In the genomic region with DNA sequence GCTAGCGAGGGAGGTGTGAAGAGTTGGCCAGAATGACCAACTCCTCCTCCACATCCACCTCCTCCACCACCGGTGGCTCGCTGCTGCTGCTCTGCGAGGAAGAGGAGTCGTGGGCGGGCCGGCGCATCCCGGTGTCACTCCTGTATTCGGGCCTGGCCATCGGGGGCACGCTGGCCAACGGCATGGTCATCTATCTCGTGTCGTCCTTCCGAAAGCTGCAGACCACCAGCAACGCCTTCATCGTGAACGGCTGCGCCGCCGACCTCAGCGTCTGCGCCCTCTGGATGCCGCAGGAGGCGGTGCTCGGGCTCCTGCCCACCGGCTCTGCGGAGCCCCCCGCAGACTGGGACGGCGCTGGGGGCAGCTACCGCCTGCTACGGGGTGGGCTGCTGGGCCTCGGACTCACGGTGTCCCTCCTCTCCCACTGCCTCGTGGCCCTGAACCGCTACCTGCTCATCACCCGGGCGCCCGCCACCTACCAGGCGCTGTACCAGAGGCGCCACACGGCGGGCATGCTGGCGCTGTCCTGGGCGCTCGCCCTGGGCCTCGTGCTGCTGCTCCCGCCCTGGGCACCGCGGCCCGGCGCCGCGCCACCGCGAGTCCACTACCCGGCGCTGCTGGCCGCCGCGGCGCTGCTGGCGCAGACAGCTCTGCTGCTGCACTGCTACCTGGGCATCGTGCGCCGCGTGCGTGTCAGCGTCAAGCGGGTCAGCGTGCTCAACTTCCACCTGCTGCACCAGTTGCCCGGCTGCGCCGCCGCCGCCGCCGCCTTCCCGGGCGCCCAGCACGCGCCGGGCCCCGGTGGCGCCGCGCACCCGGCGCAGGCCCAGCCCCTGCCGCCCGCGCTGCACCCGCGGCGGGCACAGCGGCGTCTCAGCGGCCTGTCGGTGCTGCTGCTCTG, we compare ENCODE assay signal across 8 cellular contexts. TPM values are rescaled to one million over a fixed set of nuclear protein-coding genes. Genes with fewer than 3 reads are reported as not detected.
DNase-seq lines count a peak whose midpoint lies in the region; ATAC-seq and TF ChIP-seq lines count a peak whose summit lies in the region.

No MANE protein-coding gene starts in this region.

- H3K4me2 ChIP-seq in H9 (ENCODE audit: insufficient read depth, insufficient read length, low read length), result peak overlapping the region; percentile 37

- no peaks in the 10 kb centered on the region for H3K79me2 ChIP-seq in H9 (ENCODE audit: insufficient read depth, low read length)

- no peaks in the 10 kb centered on the region; a peak in 1 of 5 replicates for H3K9me3 Mint-ChIP-seq in H9

- no peak overlapping the region for H2AK5ac ChIP-seq in H9 (ENCODE audit: insufficient read length, low read length)

- no peaks in the 10 kb centered on the region for H3K36me3 Mint-ChIP-seq in H9 (ENCODE audit: insufficient read depth in 1 of 3, low read depth in 3 of 3)

- H3K4me1 Mint-ChIP-seq in H9, result peaks cover 12 to 33% of the 10 kb centered on the region in 2 experiments

- no peak overlapping the region for H3K4ac ChIP-seq in H9 (ENCODE audit: low read depth, low read length)

- H2AFZ ChIP-seq in H9 (ENCODE audit: low read length), result no peak overlapping the region

- no peak overlapping the region for H3K23ac ChIP-seq in H9 (ENCODE audit: insufficient read length, low read depth, low read length)

- H3K14ac ChIP-seq in H9 (ENCODE audit: insufficient read depth, low read length), result peak overlapping the region; percentile 51; the same call in 1 of the 2 replicates

- H2BK12ac ChIP-seq in H9 (ENCODE audit: insufficient read length, low read depth, low read length), result no peak overlapping the region

- peaks cover 78% of the 10 kb centered on the region for H3K27me3 Mint-ChIP-seq in H9 (ENCODE audit: low read depth)

- H3K4me3 ChIP-seq in AG10803 (ENCODE audit: low read length), result peak overlapping the region; percentile 44
- peak overlapping the region; percentile 37 for H3K4me3 ChIP-seq in WERI-Rb-1 (ENCODE audit: low read depth, low read length)
- peak overlapping the region; percentile 35 for H3K4me3 ChIP-seq in ectodermal cell (ENCODE audit: insufficient read depth, low read depth, low read length)
- H3K4me3 ChIP-seq in mesodermal cell (ENCODE audit: extremely low read depth, insufficient read depth, low read length, poor library complexity, severe bottlenecking), result peak overlapping the region; percentile 30
- peak overlapping the region; percentile 37 to 49 for H3K4me3 ChIP-seq in testis

- TF ChIP-seq POLR2A in testis (IDR thresholded peaks at IDR 0.05), result no peak

- H3K27ac Mint-ChIP-seq in H9, result no peak overlapping the region

- ATAC-seq in GM18520 (IDR thresholded peaks at IDR 0.05; ENCODE audit: unreplicated experiment), result no peak
- ATAC-seq in GM18858 (IDR thresholded peaks at IDR 0.05; ENCODE audit: unreplicated experiment), result no peak

- H3K9me3 ChIP-seq in H9 (ENCODE audit: control insufficient read depth, low read depth, low read length) (no peaks in the 10 kb centered on the region), WERI-Rb-1 (ENCODE audit: severe bottlenecking) (no peaks in the 10 kb centered on the region), ectodermal cell (ENCODE audit: control insufficient read depth, low read length) (no peaks in the 10 kb centered on the region), mesodermal cell (ENCODE audit: control insufficient read depth, low read length) (no peaks in the 10 kb centered on the region), testis (no peaks in the 10 kb centered on the region)

- no peak overlapping the region for H3K18ac ChIP-seq in H9 (ENCODE audit: insufficient read length, low read depth, low read length)

- no CpG with 5 or more reads among the region's 101 CpGs for WGBS in H9 (ENCODE audit: extremely low coverage, insufficient read length, low lambda C conversion rate)
- 1 to 2% methylated on average over 101 of the region's 101 CpGs for WGBS in ectodermal cell, 2 experiments
- 1 to 2% methylated on average over 74 to 83 of the region's 101 CpGs for WGBS in mesodermal cell (ENCODE audit: insufficient coverage in 2 of 2), 2 experiments
- 0 to 1% methylated on average over 2 to 78 of the region's 101 CpGs for WGBS in testis, 2 donors

- no peak for DNase-seq in AG10803 (ENCODE audit: low read depth)
- peak; percentile 66 for DNase-seq in H9
- peak; percentile 21 for DNase-seq in WERI-Rb-1
- DNase-seq in testis, result peak; percentile 30

- H4K8ac ChIP-seq in H9 (replicated peaks; ENCODE audit: insufficient read length, low read depth, low read length), result no peak overlapping the region

- peaks cover 3% of the 10 kb centered on the region for H3K23me2 ChIP-seq in H9 (ENCODE audit: insufficient read length, low read depth, low read length, poor library complexity, severe bottlenecking)

- no peaks in the 10 kb centered on the region for H3K79me1 ChIP-seq in H9 (ENCODE audit: insufficient read depth, low read depth, low read length, poor library complexity, severe bottlenecking)

- H4K20me1 ChIP-seq in H9 (ENCODE audit: control insufficient read depth, insufficient read depth, insufficient read length), result no peaks in the 10 kb centered on the region

- no peak overlapping the region for H3K27ac ChIP-seq in H9 (ENCODE audit: insufficient read length, low read depth, low read length)
- no peak overlapping the region for H3K27ac ChIP-seq in WERI-Rb-1
- no peak overlapping the region for H3K27ac ChIP-seq in ectodermal cell (ENCODE audit: insufficient read depth, low read depth, low read length, poor library complexity, severe bottlenecking)
- H3K27ac ChIP-seq in mesodermal cell (ENCODE audit: low read depth, low read length, severe bottlenecking), result no peak overlapping the region
- H3K27ac ChIP-seq in testis, result no peak overlapping the region

- no peak overlapping the region for H4K91ac ChIP-seq in H9 (ENCODE audit: insufficient read length, low read depth, low read length)

- H2BK15ac ChIP-seq in H9 (ENCODE audit: low read depth, low read length), result no peak overlapping the region

- no peak overlapping the region for H2BK20ac ChIP-seq in H9 (ENCODE audit: low read depth, low read length, poor library complexity, severe bottlenecking)

- peaks cover 39% of the 10 kb centered on the region; the same call in 1 of the 2 replicates for H3K27me3 ChIP-seq in H9 (ENCODE audit: insufficient read depth, low read length)
- peaks cover 27% of the 10 kb centered on the region for H3K27me3 ChIP-seq in WERI-Rb-1 (ENCODE audit: insufficient read depth, low read depth, severe bottlenecking)
- H3K27me3 ChIP-seq in ectodermal cell (ENCODE audit: control insufficient read depth, insufficient read depth, low read length, poor library complexity, severe bottlenecking), result peaks cover 76% of the 10 kb centered on the region
- no peaks in the 10 kb centered on the region for H3K27me3 ChIP-seq in testis

- no peak overlapping the region for H3T11ph ChIP-seq in H9 (ENCODE audit: low read length)

- H3K4me1 ChIP-seq in H9 (ENCODE audit: insufficient read depth, low read length) (no peaks in the 10 kb centered on the region), ectodermal cell (ENCODE audit: control insufficient read depth, insufficient read depth, low read length) (peaks cover 7% of the 10 kb centered on the region), mesodermal cell (ENCODE audit: control insufficient read depth, insufficient read depth, low read length, poor library complexity, severe bottlenecking) (no peaks in the 10 kb centered on the region), testis (peaks cover 9% of the 10 kb centered on the region)

- H3K36me3 ChIP-seq in WERI-Rb-1 (no peaks in the 10 kb centered on the region), ectodermal cell (ENCODE audit: control insufficient read depth, insufficient read depth, low read length) (no peaks in the 10 kb centered on the region), mesodermal cell (ENCODE audit: control insufficient read depth, insufficient read depth, low read length) (no peaks in the 10 kb centered on the region), testis (ENCODE audit: low read depth, missing control alignments) (no peaks in the 10 kb centered on the region)

- H2BK5ac ChIP-seq in H9 (ENCODE audit: insufficient read length, low read length), result no peak overlapping the region

- H4K5ac ChIP-seq in H9 (ENCODE audit: insufficient read length, low read depth, low read length), result no peak overlapping the region

- H3K9ac ChIP-seq in H9 (ENCODE audit: extremely low read depth, insufficient read length, low read length), result no peak overlapping the region

- H3K4me3 Mint-ChIP-seq in H9, result peak overlapping the region; percentile 52 to 74

- TF ChIP-seq CTCF in AG10803 (conservative IDR thresholded peaks at IDR 0.05; ENCODE audit: low read length) (no peak), H9 (conservative IDR thresholded peaks at IDR 0.05) (peak; percentile 46), WERI-Rb-1 (IDR thresholded peaks at IDR 0.05; ENCODE audit: low read depth, low read length) (peak; percentile 20; the same call in 1 of the 2 replicates), testis (IDR thresholded peaks at IDR 0.05) (no peak)

- H3K56ac ChIP-seq in H9 (ENCODE audit: insufficient read length, low read depth, low read length), result no peak overlapping the region

- intact Hi-C loops in testis (cut with DNase I; ENCODE audit: low total_unique reads), result no loop called here

- H2BK120ac ChIP-seq in H9 (ENCODE audit: low read depth, low read length, poor library complexity, severe bottlenecking), result no peak overlapping the region

RNA-seq across cellular contexts. Expression of gene GPR88, which starts 1.2 kb away (rescaled TPM):
- not detected in 2 replicates for total RNA-seq in H9 (2021)
- not detected for polyA plus RNA-seq in ectodermal cell (2013, experiment 1 of 4)
- not detected for polyA plus RNA-seq in ectodermal cell (2013, experiment 2 of 4)
- not detected for polyA plus RNA-seq in ectodermal cell (2013, experiment 3 of 4)
- not detected for polyA plus RNA-seq in ectodermal cell (2013, experiment 4 of 4)
- not detected for polyA plus RNA-seq in mesodermal cell (2013, experiment 1 of 2)
- not detected for polyA plus RNA-seq in mesodermal cell (2013, experiment 2 of 2)
- under 1 TPM; 0.24 to 0.50 TPM for total RNA-seq in testis
- polyA plus RNA-seq in testis (ENCODE audit: insufficient read depth, low read depth, low replicate concordance), result not detected

Comparison
In these comparisons a context has a peak if more than half of its experiments do, and no peak if none do; other contexts are left out.
1. CTCF ChIP-seq: peak in H9 (single experiment) and WERI-Rb-1 (single experiment); none in AG10803 (single experiment) and testis (0 of 3).
2. Peak in every context shown above with its lines, with median percentiles within 50 percentile points of each other: H3K4me3 ChIP-seq.